Comparison of ENCODE assay signal across 19 cellular contexts in the genomic region with DNA sequence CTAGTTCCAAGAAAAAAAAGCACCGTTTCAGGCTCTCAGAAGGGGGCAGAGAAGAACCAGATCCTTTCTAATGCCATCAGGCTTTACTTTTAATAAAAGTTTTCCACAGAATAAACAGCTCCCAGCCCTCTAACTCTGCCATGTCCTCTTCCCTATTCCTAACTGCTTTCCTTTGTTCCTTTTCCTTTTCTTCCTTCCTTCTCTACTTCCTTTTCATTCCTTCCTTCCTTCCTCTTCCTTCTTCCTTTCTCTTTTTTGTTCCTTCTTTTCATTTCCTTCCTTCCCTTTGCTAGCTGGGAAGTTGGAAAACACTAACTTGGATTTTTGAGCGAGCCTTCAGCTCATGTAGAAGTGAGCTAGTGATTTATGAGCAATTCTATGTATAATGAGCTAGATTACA. TPM values are rescaled to one million over a fixed set of nuclear protein-coding genes. Genes with fewer than 3 reads are reported as not detected.
A peak's percentile ranks its signal among the peaks of the same experiment; 100 is the strongest.
DNase-seq lines count a peak whose midpoint lies in the region; ATAC-seq and TF ChIP-seq lines count a peak whose summit lies in the region.
"Had no signal": no experiment of that assay in that cellular context is flagged by ENCODE, and none has a peak within 500 bp of the region (broad histone marks: within the 10 kb centered on the region; RNA-seq: fewer than 3 reads in every experiment).

No MANE protein-coding gene starts in this region.

- H3K4me3 ChIP-seq in cardiac muscle cell (no peak overlapping the region), smooth muscle cell (no peak overlapping the region)
- H3K4me3 ChIP-seq: Peyer's patch had no signal

- H3K4me1 ChIP-seq in cardiac muscle cell (ENCODE audit: low read depth), result peaks cover 11% of the 10 kb centered on the region
- H3K4me1 ChIP-seq in smooth muscle cell (ENCODE audit: low read depth), result no peaks in the 10 kb centered on the region
- H3K4me1 ChIP-seq: Peyer's patch had no signal

- H3K36me3 ChIP-seq in cardiac muscle cell (peaks cover 90% of the 10 kb centered on the region), smooth muscle cell (ENCODE audit: low read depth) (peaks cover 64% of the 10 kb centered on the region)

- ATAC-seq in Right ventricle myocardium superior (ENCODE audit: poor library complexity) (no peak), WTC11 (no peak), HG02798 (IDR thresholded peaks at IDR 0.05; ENCODE audit: poor library complexity, unreplicated experiment) (no peak)

- no peak overlapping the region for H3K4me2 ChIP-seq in smooth muscle cell

- no peaks in the 10 kb centered on the region for H3K27me3 ChIP-seq in cardiac muscle cell
- no peaks in the 10 kb centered on the region for H3K27me3 ChIP-seq in smooth muscle cell (ENCODE audit: low read depth)
- H3K27me3 ChIP-seq: Peyer's patch had no signal

- peak overlapping the region; percentile 95 for H3K27ac ChIP-seq in cardiac muscle cell
- peak overlapping the region; percentile 8 for H3K27ac ChIP-seq in smooth muscle cell (ENCODE audit: low read depth)
- H3K27ac ChIP-seq: Peyer's patch had no signal

- CTCF ChIA-PET in WTC11 (lab: Charles Lee), result no interaction called here

- H3K4me1 Mint-ChIP-seq in WTC11 (no peaks in the 10 kb centered on the region), endothelial cell (ENCODE audit: unreplicated experiment) (peaks cover 16% of the 10 kb centered on the region)
- H3K4me1 Mint-ChIP-seq: CD8-positive, alpha-beta memory T cell had no signal

- H3K9me3 Mint-ChIP-seq in WTC11 (no peaks in the 10 kb centered on the region), endothelial cell (ENCODE audit: unreplicated experiment) (no peaks in the 10 kb centered on the region)
- H3K9me3 Mint-ChIP-seq: CD8-positive, alpha-beta memory T cell had no signal

- H3K27me3 Mint-ChIP-seq in WTC11 (ENCODE audit: low read depth) (no peaks in the 10 kb centered on the region), endothelial cell (ENCODE audit: unreplicated experiment) (no peaks in the 10 kb centered on the region)
- H3K27me3 Mint-ChIP-seq: CD8-positive, alpha-beta memory T cell had no signal

- H3K79me2 ChIP-seq in smooth muscle cell (ENCODE audit: low read depth), result peaks cover 32% of the 10 kb centered on the region

- H4K20me1 ChIP-seq in smooth muscle cell (ENCODE audit: low read depth), result peaks cover 83% of the 10 kb centered on the region

- H3K4me3 Mint-ChIP-seq in WTC11 (no peak overlapping the region), endothelial cell (ENCODE audit: unreplicated experiment) (peak overlapping the region; percentile 42)
- H3K4me3 Mint-ChIP-seq: CD8-positive, alpha-beta memory T cell had no signal

- WGBS in smooth muscle cell (ENCODE audit: low lambda C conversion rate), result 93% methylated on average over 2 of the region's 2 CpGs

- TF ChIP-seq CTCF in cardiac muscle cell (IDR thresholded peaks at IDR 0.05; ENCODE audit: low read depth, low read length) (no peak), WTC11 (IDR thresholded peaks at IDR 0.05) (no peak), endothelial cell (IDR thresholded peaks at IDR 0.05; ENCODE audit: unreplicated experiment) (no peak), smooth muscle cell (IDR thresholded peaks at IDR 0.05; ENCODE audit: borderline replicate concordance, insufficient read depth, poor library complexity, severe bottlenecking) (no peak)

- POLR2A ChIA-PET in WTC11 (lab: Charles Lee), result interaction anchor here (0.7 kb wide), 1 partner anchor 49 kb away, joined by 3 read pairs; no protein-coding TSS in a partner anchor

- H3K9me3 ChIP-seq in cardiac muscle cell (ENCODE audit: low read depth), result no peaks in the 10 kb centered on the region
- H3K9me3 ChIP-seq in smooth muscle cell (replicated peaks; ENCODE audit: low read depth), result no peaks in the 10 kb centered on the region
- H3K9me3 ChIP-seq: Peyer's patch had no signal

- no peak overlapping the region for H2AFZ ChIP-seq in smooth muscle cell (ENCODE audit: low read depth)

- no peak for DNase-seq in cardiac muscle cell (ENCODE audit: low read depth in 1 of 2, low spot score in 1 of 2)
- DNase-seq in Right ventricle myocardium superior, result no peak
- DNase-seq in WTC11 (ENCODE audit: low spot score), result no peak
- DNase-seq in endothelial cell (ENCODE audit: low spot score), result no peak
- DNase-seq in smooth muscle cell (lab: John Stamatoyannopoulos, UW; ENCODE audit: unreplicated experiment), result no peak
- no peak for DNase-seq in SIG-M5 (lab: John Stamatoyannopoulos, UW)
- DNase-seq in dedifferentiated amniotic fluid mesenchymal stem cell (ENCODE audit: extremely low spot score), result no peak
- DNase-seq: CD8-positive, alpha-beta memory T cell; DND-41; GDM1; Karpas-422; NCI-H1417; NCI-H1930; NCI-H2171 treated with DMSO at 0.1 percent for 48 hours; NCI-H510A; Peyer's patch; SHP77 had no signal

- H3K36me3 Mint-ChIP-seq in WTC11, result peaks cover 87% of the 10 kb centered on the region
- H3K36me3 Mint-ChIP-seq in endothelial cell (ENCODE audit: low read depth, unreplicated experiment), result peaks cover 33% of the 10 kb centered on the region

- H3K27ac Mint-ChIP-seq in WTC11, result peak overlapping the region; percentile 40; the same call in 1 of the 2 replicates
- H3K27ac Mint-ChIP-seq in endothelial cell (ENCODE audit: unreplicated experiment), result peak overlapping the region; percentile 53

- intact Hi-C loops in Right ventricle myocardium superior (cut with DNase I), result no loop called here

- H3F3A ChIP-seq in smooth muscle cell (ENCODE audit: low read depth), result peaks cover 7% of the 10 kb centered on the region

- no peak overlapping the region for H3K9ac ChIP-seq in smooth muscle cell (ENCODE audit: low read depth)

TF ChIP-seq in WTC11, 78 proteins besides CTCF, POLR2A, EP300 and RAD21:
- no peak for TF ChIP-seq MXD4 (CRISPR knock-in tag; IDR thresholded peaks at IDR 0.05; ENCODE audit: borderline replicate concordance)

RNA-seq across cellular contexts. Expression of gene KDM5B, which starts 46.2 kb away (rescaled TPM):
- total RNA-seq in cardiac muscle cell (108 and 165 TPM in 2 replicates), Right ventricle myocardium superior (11.9 TPM), WTC11 (2021) (222 to 226 TPM (median 225 TPM) in 3 replicates), endothelial cell (ENCODE audit: unreplicated experiment) (195 TPM), smooth muscle cell (158 and 178 TPM in 2 replicates)
- polyA plus RNA-seq in cardiac muscle cell (141 and 210 TPM in 2 replicates), smooth muscle cell (94.1 and 128 TPM in 2 replicates)

RNA-seq across cellular contexts. Expression of gene PCAT6, which starts 48.7 kb away (rescaled TPM):
- total RNA-seq in cardiac muscle cell (17.7 and 19.8 TPM in 2 replicates), Right ventricle myocardium superior (1.0 TPM), WTC11 (2021) (11.2 to 13.2 TPM (median 11.7 TPM) in 3 replicates), endothelial cell (ENCODE audit: unreplicated experiment) (2.0 TPM), smooth muscle cell (1.7 and 13.0 TPM in 2 replicates)
- polyA plus RNA-seq in cardiac muscle cell (67.4 and 92.9 TPM in 2 replicates), smooth muscle cell (24.9 and 30.1 TPM in 2 replicates)
- total RNA-seq: Peyer's patch had no signal

RNA-seq across cellular contexts. Expression of gene SYT2, which starts 51.8 kb away (rescaled TPM):
- 0.03 TPM in 1 of 2 replicates, not detected in the other for total RNA-seq in cardiac muscle cell
- 0.46 and 0.68 TPM in 2 replicates for polyA plus RNA-seq in cardiac muscle cell
- total RNA-seq in Right ventricle myocardium superior, result not detected
- 9.5 to 12.1 TPM (median 9.6 TPM) in 3 replicates for total RNA-seq in WTC11 (2021)
- 0.33 TPM for total RNA-seq in endothelial cell (ENCODE audit: unreplicated experiment)
- not detected in 2 replicates for total RNA-seq in smooth muscle cell
- 0.31 TPM in 1 of 2 replicates, not detected in the other for polyA plus RNA-seq in smooth muscle cell
- total RNA-seq: CD8-positive, alpha-beta memory T cell had no signal
- polyA plus RNA-seq: BJ; CD8-positive, alpha-beta memory T cell had no signal
